Comparison of ENCODE assay signal across 8 cellular contexts in the genomic region with DNA sequence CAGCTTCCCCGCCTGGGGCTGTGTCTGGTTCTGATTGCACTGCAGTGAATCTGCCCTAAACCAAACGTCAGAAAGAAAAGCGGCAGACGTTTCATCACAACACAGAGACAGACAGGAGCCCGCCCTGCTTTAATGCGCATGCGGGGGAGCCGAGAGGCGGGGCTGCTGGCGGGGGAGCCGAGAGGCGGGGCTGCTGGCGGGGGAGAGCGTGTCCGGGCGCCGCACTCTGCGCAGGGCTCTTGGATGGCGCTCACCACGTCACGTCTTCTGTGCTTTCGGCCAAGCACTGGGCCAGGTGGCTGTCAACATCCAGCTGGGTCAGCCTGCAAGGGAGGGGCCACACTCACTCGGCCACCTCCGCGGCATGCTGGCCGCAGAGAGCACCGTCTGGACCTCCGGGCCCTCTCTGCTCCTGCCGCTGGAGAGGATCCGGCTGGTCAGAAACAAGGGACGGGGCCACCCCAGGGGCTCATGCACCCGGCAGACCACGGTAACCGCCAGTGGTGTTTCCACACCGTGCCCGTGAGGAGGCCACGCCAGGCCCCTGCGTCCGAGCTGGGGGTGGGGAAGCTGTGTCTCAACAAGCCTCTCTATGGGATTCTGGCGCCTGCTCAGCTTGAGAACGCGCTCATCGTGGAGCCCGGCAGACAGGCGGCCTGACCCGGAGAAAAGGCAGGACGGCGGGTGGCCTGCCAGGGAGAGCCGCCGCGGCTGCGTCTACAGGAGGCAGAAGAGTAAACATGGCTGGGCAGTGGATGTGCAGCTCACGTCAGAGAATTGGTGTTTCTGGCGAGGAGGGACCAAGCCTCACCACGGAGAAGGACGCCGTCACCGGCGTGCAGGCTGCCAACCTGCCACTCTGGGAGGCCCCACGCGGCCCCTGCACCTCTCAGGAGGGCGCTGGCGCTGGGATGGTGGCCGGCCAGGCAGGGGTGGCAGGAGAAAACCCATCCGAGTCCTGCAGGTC. TPM values are rescaled to one million over a fixed set of nuclear protein-coding genes. Genes with fewer than 3 reads are reported as not detected.
A peak's percentile ranks its signal among the peaks of the same experiment; 100 is the strongest.
DNase-seq lines count a peak whose midpoint lies in the region; ATAC-seq and TF ChIP-seq lines count a peak whose summit lies in the region.

No MANE protein-coding gene starts in this region.

- peak overlapping the region; percentile 94 for H3K9ac ChIP-seq in endocrine pancreas (ENCODE audit: control insufficient read depth, insufficient read depth, low read length)

- DNase-seq in NK-92 (lab: John Stamatoyannopoulos, UW; ENCODE audit: unreplicated experiment) (peak; percentile 30), mesenteric fat pad (ENCODE audit: low spot score) (peak; percentile 95)
- DNase-seq in activated CD8-positive, alpha-beta memory T cell treated with anti-CD3 and anti-CD28 coated beads, Interleukin-2, amount 50 U/mL, for 24 hours (ENCODE audit: extremely low read depth), result peak; percentile 69
- peak; percentile 73 for DNase-seq in stimulated activated CD8-positive, alpha-beta memory T cell treated with anti-CD3 and anti-CD28 coated beads, Interleukin-12 subunit alpha, Interleukin-12 subunit beta, amount 100 ng/mL, for 24 hours (ENCODE audit: extremely low read depth)

- H3K4me1 ChIP-seq in endocrine pancreas (ENCODE audit: control insufficient read depth, insufficient read depth, low read length), result no peaks in the 10 kb centered on the region

- TF ChIP-seq POLR2A in GM18505 (IDR thresholded peaks at IDR 0.05; ENCODE audit: borderline replicate concordance, extremely low read depth, insufficient read depth, insufficient read length), result peak; percentile 19

- no peaks in the 10 kb centered on the region for H3K36me3 ChIP-seq in endocrine pancreas (ENCODE audit: control insufficient read depth, insufficient read depth, low read length)

- H3K27me3 ChIP-seq in endocrine pancreas (ENCODE audit: control insufficient read depth, insufficient read depth, low read length), result no peaks in the 10 kb centered on the region

- peak overlapping the region; percentile 20 for H3K4me3 ChIP-seq in endocrine pancreas (ENCODE audit: control insufficient read depth, insufficient read depth, low read length)

- ATAC-seq in GM18505 (IDR thresholded peaks at IDR 0.05; ENCODE audit: unreplicated experiment) (peak; percentile 34), HG03520 (IDR thresholded peaks at IDR 0.05; ENCODE audit: unreplicated experiment) (peak; percentile 78), GM21723 (IDR thresholded peaks at IDR 0.05; ENCODE audit: unreplicated experiment) (no peak)

- H3K9me3 ChIP-seq in endocrine pancreas (ENCODE audit: control insufficient read depth, low read length), result no peaks in the 10 kb centered on the region

RNA-seq across cellular contexts. Expression of a gene that starts 4.8 kb away (rescaled TPM):
- total RNA-seq in mesenteric fat pad, result 42.6 TPM

RNA-seq across cellular contexts. Expression of a gene that starts 38.4 kb away (rescaled TPM):
- total RNA-seq in mesenteric fat pad, result 101 TPM

Comparison
In these comparisons a context has a peak if more than half of its experiments do, and no peak if none do; other contexts are left out.
1. DNase-seq: peak in every context shown above with its lines; median percentile 95 in mesenteric fat pad; 73 in stimulated activated CD8-positive, alpha-beta memory T cell treated with anti-CD3 and anti-CD28 coated beads, Interleukin-12 subunit alpha, Interleukin-12 subunit beta, amount 100 ng/mL, for 24 hours; 69 in activated CD8-positive, alpha-beta memory T cell treated with anti-CD3 and anti-CD28 coated beads, Interleukin-2, amount 50 U/mL, for 24 hours; 30 in NK-92.